In the genomic region with DNA sequence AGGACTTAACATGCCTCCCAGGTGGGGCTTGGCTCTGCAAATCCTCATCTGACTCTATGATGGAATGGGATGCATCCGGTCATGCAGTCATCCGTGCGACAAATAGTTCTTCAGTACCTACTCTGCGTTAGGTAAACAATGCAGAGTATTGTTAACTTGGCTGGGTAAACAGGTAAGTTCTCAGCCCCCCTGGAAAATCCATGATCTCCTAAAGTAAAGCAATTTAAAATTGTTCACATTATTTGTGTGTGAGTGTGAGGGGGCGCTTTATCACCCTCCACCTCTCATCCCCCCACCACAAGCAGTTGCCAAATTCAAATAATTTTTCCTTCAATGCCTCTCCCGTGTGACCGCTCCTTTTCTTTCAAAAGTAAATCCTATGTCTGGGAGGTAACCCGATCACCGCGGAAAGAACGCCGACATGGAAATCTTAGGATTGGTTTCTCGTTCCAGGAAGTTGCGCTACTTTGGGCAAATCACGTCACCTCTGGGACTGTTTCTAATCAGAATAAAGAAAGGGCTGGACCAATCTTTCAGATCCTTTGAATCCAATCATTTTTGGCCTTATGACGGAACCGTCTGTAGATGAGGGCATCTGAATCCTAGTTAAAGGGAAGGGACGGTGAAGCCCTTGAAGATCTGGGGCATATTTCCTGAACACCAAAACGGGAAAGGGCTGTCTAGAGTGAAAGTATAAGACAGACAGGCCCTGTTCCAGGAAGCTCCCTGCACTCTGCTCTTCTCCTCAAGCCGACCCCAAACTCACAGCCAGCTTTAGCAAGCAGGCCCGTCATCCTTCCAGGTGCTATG, we compare ENCODE assay signal across 10 cellular contexts. TPM values are rescaled to one million over a fixed set of nuclear protein-coding genes. Genes with fewer than 3 reads are reported as not detected.
DNase-seq lines count a peak whose midpoint lies in the region; ATAC-seq and TF ChIP-seq lines count a peak whose summit lies in the region.
"Had no signal": no experiment of that assay in that cellular context is flagged by ENCODE, and none has a peak within 500 bp of the region (broad histone marks: within the 10 kb centered on the region; RNA-seq: fewer than 3 reads in every experiment).

No MANE protein-coding gene starts in this region.

- intact Hi-C loops in right lobe of liver (cut with DNase I), result no loop called here
- intact Hi-C loops in thyroid gland (cut with DNase I), result no loop called here

- no peaks in the 10 kb centered on the region for H3K36me3 ChIP-seq in right lobe of liver
- H3K36me3 ChIP-seq in thyroid gland, result no peaks in the 10 kb centered on the region

- H3K4me3 ChIP-seq in right lobe of liver, result peak overlapping the region in 1 of 3 donors; percentile 23
- peak overlapping the region in 1 of 3 donors; percentile 8 for H3K4me3 ChIP-seq in thyroid gland (replicated peaks in 1 of 3)

- peak; percentile 33 for DNase-seq in NCI-H2029 treated with DMSO at 0.1 percent for 48 hours (lab: John Stamatoyannopoulos, UW)
- DNase-seq in dermis blood vessel endothelial cell, result peak; percentile 76
- no peak for DNase-seq in right lobe of liver
- DNase-seq in thyroid gland, result peak; percentile 16 to 44
- DNase-seq in GM10266 (ENCODE audit: extremely low spot score), result no peak
- DNase-seq in NCI-H524 treated with DMSO at 0.1 percent for 48 hours (lab: John Stamatoyannopoulos, UW), result no peak
- no peak for DNase-seq in MV-4-11 (lab: John Stamatoyannopoulos, UW)
- DNase-seq: amygdala, NCI-H446 had no signal

- TF ChIP-seq CTCF in right lobe of liver (IDR thresholded peaks at IDR 0.05) (no peak), thyroid gland (IDR thresholded peaks at IDR 0.05) (no peak), GM10266 (IDR thresholded peaks at IDR 0.05; ENCODE audit: control insufficient read depth, insufficient read depth, low read depth, missing control alignments) (no peak)

- H3K27me3 ChIP-seq in right lobe of liver (no peaks in the 10 kb centered on the region), thyroid gland (no peaks in the 10 kb centered on the region)

- no peak overlapping the region for H3K27ac ChIP-seq in right lobe of liver
- peak overlapping the region in 1 of 3 donors; percentile 9 for H3K27ac ChIP-seq in thyroid gland

- H3K9me3 ChIP-seq in right lobe of liver (no peaks in the 10 kb centered on the region), thyroid gland (no peaks in the 10 kb centered on the region)

- H3K4me1 ChIP-seq in right lobe of liver (peaks cover 0 to 7% (median 0%) of the 10 kb centered on the region in 4 donors), thyroid gland (peaks cover 6 to 14% of the 10 kb centered on the region in 2 donors)

- TF ChIP-seq POLR2A in right lobe of liver (IDR thresholded peaks at IDR 0.05) (no peak), thyroid gland (IDR thresholded peaks at IDR 0.05) (no peak)

- ATAC-seq in right lobe of liver (peak; percentile 41 to 64 (median 60)), GM18909 (IDR thresholded peaks at IDR 0.05; ENCODE audit: poor library complexity, unreplicated experiment) (no peak)

- WGBS in right lobe of liver (ENCODE audit: insufficient coverage, low coverage, low lambda C conversion rate, missing lambda C conversion rate), result 49% methylated on average over 21 of the region's 21 CpGs
- 34 to 37% methylated on average over 21 of the region's 21 CpGs for WGBS in thyroid gland, 2 donors

RNA-seq across cellular contexts. Expression of gene SINHCAF, which starts 44.0 kb away (rescaled TPM):
- total RNA-seq in dermis blood vessel endothelial cell (99.3 and 136 TPM in 2 replicates), right lobe of liver (10 to 100 TPM in 2 of 6 experiments, 1 to 10 TPM in 4; 1.6 to 21.9 (median 8.2) TPM), thyroid gland (100 to 1,000 TPM in 1 of 4 donors, 10 to 100 TPM in 3; 24.0 to 111 (median 55.2) TPM)

Comparison
In these comparisons a context has a peak if more than half of its experiments do, and no peak if none do; other contexts are left out.
1. DNase-seq: peak in NCI-H2029 treated with DMSO at 0.1 percent for 48 hours (single experiment), dermis blood vessel endothelial cell (single experiment) and thyroid gland (2 of 2); none in right lobe of liver (0 of 3), GM10266 (single experiment), NCI-H524 treated with DMSO at 0.1 percent for 48 hours (single experiment) and MV-4-11 (single experiment).